In genomic region chr3:149812606-149813366, GRCh38 we compare ENCODE assay signal across 1 cellular context.
TF ChIP-seq lines count a peak whose summit lies in the region.

A gene with protein sequence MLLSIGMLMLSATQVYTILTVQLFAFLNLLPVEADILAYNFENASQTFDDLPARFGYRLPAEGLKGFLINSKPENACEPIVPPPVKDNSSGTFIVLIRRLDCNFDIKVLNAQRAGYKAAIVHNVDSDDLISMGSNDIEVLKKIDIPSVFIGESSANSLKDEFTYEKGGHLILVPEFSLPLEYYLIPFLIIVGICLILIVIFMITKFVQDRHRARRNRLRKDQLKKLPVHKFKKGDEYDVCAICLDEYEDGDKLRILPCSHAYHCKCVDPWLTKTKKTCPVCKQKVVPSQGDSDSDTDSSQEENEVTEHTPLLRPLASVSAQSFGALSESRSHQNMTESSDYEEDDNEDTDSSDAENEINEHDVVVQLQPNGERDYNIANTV (plus strand): TSS chr3:149813215. CDS start chr3:149846027, 32,812 bp downstream.

TF ChIP-seq in GM12878, 131 proteins besides CTCF, POLR2A, EP300 and RAD21 (continued from another document):
- TF ChIP-seq, protein P1, sequence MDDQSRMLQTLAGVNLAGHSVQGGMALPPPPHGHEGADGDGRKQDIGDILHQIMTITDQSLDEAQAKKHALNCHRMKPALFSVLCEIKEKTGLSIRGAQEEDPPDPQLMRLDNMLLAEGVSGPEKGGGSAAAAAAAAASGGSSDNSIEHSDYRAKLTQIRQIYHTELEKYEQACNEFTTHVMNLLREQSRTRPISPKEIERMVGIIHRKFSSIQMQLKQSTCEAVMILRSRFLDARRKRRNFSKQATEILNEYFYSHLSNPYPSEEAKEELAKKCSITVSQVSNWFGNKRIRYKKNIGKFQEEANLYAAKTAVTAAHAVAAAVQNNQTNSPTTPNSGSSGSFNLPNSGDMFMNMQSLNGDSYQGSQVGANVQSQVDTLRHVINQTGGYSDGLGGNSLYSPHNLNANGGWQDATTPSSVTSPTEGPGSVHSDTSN (IDR thresholded peaks at IDR 0.05; ENCODE audit: insufficient replicate concordance, low read depth, low read length), result peak; percentile 96
- peak; percentile 73; the same call in 1 of the 2 replicates for TF ChIP-seq TAF1 (IDR thresholded peaks at IDR 0.05; ENCODE audit: borderline replicate concordance, low read depth, low read length)
- no peak for TF ChIP-seq EZH2 (IDR thresholded peaks at IDR 0.05; ENCODE audit: borderline replicate concordance, control insufficient read depth, low read depth, low read length)
- TF ChIP-seq SMC3 (IDR thresholded peaks at IDR 0.05; ENCODE audit: borderline replicate concordance, low read length), result no peak
- peak; percentile 94 for TF ChIP-seq IRF3 (IDR thresholded peaks at IDR 0.05)
- no peak for TF ChIP-seq POLR2AphosphoS2 (IDR thresholded peaks at IDR 0.05; ENCODE audit: low read depth, low read length)
- no peak; the same call in 1 of the 2 replicates for TF ChIP-seq PAX5 (IDR thresholded peaks at IDR 0.05; ENCODE audit: borderline replicate concordance, low read depth, low read length)
- TF ChIP-seq, protein P2, sequence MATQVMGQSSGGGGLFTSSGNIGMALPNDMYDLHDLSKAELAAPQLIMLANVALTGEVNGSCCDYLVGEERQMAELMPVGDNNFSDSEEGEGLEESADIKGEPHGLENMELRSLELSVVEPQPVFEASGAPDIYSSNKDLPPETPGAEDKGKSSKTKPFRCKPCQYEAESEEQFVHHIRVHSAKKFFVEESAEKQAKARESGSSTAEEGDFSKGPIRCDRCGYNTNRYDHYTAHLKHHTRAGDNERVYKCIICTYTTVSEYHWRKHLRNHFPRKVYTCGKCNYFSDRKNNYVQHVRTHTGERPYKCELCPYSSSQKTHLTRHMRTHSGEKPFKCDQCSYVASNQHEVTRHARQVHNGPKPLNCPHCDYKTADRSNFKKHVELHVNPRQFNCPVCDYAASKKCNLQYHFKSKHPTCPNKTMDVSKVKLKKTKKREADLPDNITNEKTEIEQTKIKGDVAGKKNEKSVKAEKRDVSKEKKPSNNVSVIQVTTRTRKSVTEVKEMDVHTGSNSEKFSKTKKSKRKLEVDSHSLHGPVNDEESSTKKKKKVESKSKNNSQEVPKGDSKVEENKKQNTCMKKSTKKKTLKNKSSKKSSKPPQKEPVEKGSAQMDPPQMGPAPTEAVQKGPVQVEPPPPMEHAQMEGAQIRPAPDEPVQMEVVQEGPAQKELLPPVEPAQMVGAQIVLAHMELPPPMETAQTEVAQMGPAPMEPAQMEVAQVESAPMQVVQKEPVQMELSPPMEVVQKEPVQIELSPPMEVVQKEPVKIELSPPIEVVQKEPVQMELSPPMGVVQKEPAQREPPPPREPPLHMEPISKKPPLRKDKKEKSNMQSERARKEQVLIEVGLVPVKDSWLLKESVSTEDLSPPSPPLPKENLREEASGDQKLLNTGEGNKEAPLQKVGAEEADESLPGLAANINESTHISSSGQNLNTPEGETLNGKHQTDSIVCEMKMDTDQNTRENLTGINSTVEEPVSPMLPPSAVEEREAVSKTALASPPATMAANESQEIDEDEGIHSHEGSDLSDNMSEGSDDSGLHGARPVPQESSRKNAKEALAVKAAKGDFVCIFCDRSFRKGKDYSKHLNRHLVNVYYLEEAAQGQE (IDR thresholded peaks at IDR 0.05; ENCODE audit: low read depth, low read length), result no peak
- TF ChIP-seq FOS (IDR thresholded peaks at IDR 0.05; ENCODE audit: borderline replicate concordance, extremely low read depth, insufficient read length), result peak; percentile 98
- peak; percentile 27 for TF ChIP-seq KLF5 (IDR thresholded peaks at IDR 0.05; ENCODE audit: partially characterized antibody)
- no peak for TF ChIP-seq ZNF384 (IDR thresholded peaks at IDR 0.05; ENCODE audit: borderline replicate concordance, low read depth, low read length)
- no peak for TF ChIP-seq SRF (IDR thresholded peaks at IDR 0.05; ENCODE audit: low read depth in 2 of 2, low read length in 2 of 2)
- TF ChIP-seq, protein P3, sequence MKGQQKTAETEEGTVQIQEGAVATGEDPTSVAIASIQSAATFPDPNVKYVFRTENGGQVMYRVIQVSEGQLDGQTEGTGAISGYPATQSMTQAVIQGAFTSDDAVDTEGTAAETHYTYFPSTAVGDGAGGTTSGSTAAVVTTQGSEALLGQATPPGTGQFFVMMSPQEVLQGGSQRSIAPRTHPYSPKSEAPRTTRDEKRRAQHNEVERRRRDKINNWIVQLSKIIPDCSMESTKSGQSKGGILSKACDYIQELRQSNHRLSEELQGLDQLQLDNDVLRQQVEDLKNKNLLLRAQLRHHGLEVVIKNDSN (IDR thresholded peaks at IDR 0.05; ENCODE audit: borderline replicate concordance, extremely low read length, insufficient read depth, low read depth, low read length), result peak; percentile 42
- 0 out of 2 replicates have a peak, but pooled peaks have one; percentile 34 for TF ChIP-seq SMARCA5 (IDR thresholded peaks at IDR 0.05)
- TF ChIP-seq HDAC2 (IDR thresholded peaks at IDR 0.05), result no peak
- no peak for TF ChIP-seq TBL1XR1 (IDR thresholded peaks at IDR 0.05; ENCODE audit: low read depth, low read length)
- TF ChIP-seq, protein P4, sequence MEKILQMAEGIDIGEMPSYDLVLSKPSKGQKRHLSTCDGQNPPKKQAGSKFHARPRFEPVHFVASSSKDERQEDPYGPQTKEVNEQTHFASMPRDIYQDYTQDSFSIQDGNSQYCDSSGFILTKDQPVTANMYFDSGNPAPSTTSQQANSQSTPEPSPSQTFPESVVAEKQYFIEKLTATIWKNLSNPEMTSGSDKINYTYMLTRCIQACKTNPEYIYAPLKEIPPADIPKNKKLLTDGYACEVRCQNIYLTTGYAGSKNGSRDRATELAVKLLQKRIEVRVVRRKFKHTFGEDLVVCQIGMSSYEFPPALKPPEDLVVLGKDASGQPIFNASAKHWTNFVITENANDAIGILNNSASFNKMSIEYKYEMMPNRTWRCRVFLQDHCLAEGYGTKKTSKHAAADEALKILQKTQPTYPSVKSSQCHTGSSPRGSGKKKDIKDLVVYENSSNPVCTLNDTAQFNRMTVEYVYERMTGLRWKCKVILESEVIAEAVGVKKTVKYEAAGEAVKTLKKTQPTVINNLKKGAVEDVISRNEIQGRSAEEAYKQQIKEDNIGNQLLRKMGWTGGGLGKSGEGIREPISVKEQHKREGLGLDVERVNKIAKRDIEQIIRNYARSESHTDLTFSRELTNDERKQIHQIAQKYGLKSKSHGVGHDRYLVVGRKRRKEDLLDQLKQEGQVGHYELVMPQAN (conservative IDR thresholded peaks at IDR 0.05), result peak; percentile 76
- TF ChIP-seq KDM1A (IDR thresholded peaks at IDR 0.05; ENCODE audit: borderline replicate concordance), result no peak
- no peak for TF ChIP-seq TCF3 (IDR thresholded peaks at IDR 0.05; ENCODE audit: borderline replicate concordance, insufficient read depth, low read depth, low read length)
- TF ChIP-seq ZNF622 (IDR thresholded peaks at IDR 0.05), result no peak
- TF ChIP-seq ZNF274 (IDR thresholded peaks at IDR 0.05; ENCODE audit: insufficient read depth, insufficient read length), result no peak
- 0 out of 2 replicates have a peak, but pooled peaks have one; percentile 11 for TF ChIP-seq RAD51 (IDR thresholded peaks at IDR 0.05)
- no peak for TF ChIP-seq SREBF2 (IDR thresholded peaks at IDR 0.05; ENCODE audit: low read length)
- no peak for TF ChIP-seq CEBPZ (IDR thresholded peaks at IDR 0.05; ENCODE audit: low read depth, low read length)
- no peak for TF ChIP-seq PRDM15 (CRISPR knock-in tag; IDR thresholded peaks at IDR 0.05)
- TF ChIP-seq ATF7 (IDR thresholded peaks at IDR 0.05; ENCODE audit: low read depth), result no peak
- TF ChIP-seq EGR1 (IDR thresholded peaks at IDR 0.05; ENCODE audit: borderline replicate concordance in 1 of 2, low read depth in 2 of 2, low read length in 2 of 2), result 0 out of 3 replicates have a peak, but pooled peaks of 1 of the 2 experiments have one; percentile 10
- peak; percentile 22 for TF ChIP-seq BACH1 (IDR thresholded peaks at IDR 0.05; ENCODE audit: borderline replicate concordance)
- TF ChIP-seq, protein P5, sequence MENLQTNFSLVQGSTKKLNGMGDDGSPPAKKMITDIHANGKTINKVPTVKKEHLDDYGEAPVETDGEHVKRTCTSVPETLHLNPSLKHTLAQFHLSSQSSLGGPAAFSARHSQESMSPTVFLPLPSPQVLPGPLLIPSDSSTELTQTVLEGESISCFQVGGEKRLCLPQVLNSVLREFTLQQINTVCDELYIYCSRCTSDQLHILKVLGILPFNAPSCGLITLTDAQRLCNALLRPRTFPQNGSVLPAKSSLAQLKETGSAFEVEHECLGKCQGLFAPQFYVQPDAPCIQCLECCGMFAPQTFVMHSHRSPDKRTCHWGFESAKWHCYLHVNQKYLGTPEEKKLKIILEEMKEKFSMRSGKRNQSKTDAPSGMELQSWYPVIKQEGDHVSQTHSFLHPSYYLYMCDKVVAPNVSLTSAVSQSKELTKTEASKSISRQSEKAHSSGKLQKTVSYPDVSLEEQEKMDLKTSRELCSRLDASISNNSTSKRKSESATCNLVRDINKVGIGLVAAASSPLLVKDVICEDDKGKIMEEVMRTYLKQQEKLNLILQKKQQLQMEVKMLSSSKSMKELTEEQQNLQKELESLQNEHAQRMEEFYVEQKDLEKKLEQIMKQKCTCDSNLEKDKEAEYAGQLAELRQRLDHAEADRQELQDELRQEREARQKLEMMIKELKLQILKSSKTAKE (IDR thresholded peaks at IDR 0.05; ENCODE audit: low read depth, poor library complexity, severe bottlenecking), result no peak
TF ChIP-seq in GM12878: peak in this region for 49.
